ENCODE assay signal across 18 cellular contexts in genomic region chr22:49502126-49502826, GRCh38.
DNase-seq lines count a peak whose midpoint lies in the region; ATAC-seq and TF ChIP-seq lines count a peak whose summit lies in the region.
"Had no signal": no experiment of that assay in that cellular context is flagged by ENCODE, and none has a peak within 500 bp of the region (broad histone marks: within the 10 kb centered on the region; RNA-seq: fewer than 3 reads in every experiment).

No MANE protein-coding gene starts in this region.

- ATAC-seq in WTC11, result no peak
- ATAC-seq: CD8-positive, alpha-beta T cell; lower lobe of right lung; right lobe of liver had no signal

- H3K4me1 ChIP-seq in hepatocyte (ENCODE audit: insufficient read depth) (no peaks in the 10 kb centered on the region), colonic mucosa (no peaks in the 10 kb centered on the region), thyroid gland (no peaks in the 10 kb centered on the region)
- H3K4me1 ChIP-seq: esophagus muscularis mucosa, lower lobe of right lung, right lobe of liver had no signal

- 65% methylated on average over 13 of the region's 13 CpGs for WGBS in hepatocyte (ENCODE audit: low lambda C conversion rate, missing lambda C conversion rate)
- WGBS in thyroid gland, 2 donors, result 88 to 90% methylated on average over 13 of the region's 13 CpGs

- no peak overlapping the region for H3K9ac ChIP-seq in colonic mucosa (ENCODE audit: low read depth in 2 of 2, low read length in 2 of 2)
- H3K9ac ChIP-seq: SK-N-SH had no signal

- no TSS peak for BruUV-seq in Calu3 (replicated peaks; lab: Mats Ljungman, UMichigan)

- TF ChIP-seq POLR2A in thyroid gland (IDR thresholded peaks at IDR 0.05), result no peak

- no peaks in the 10 kb centered on the region for H3K4me1 Mint-ChIP-seq in Calu3 (ENCODE audit: low read depth, unreplicated experiment)
- H3K4me1 Mint-ChIP-seq in WTC11, result no peaks in the 10 kb centered on the region
- H3K4me1 Mint-ChIP-seq: activated naive CD4-positive, alpha-beta T cell treated with anti-CD3 and anti-CD28 coated beads, Interleukin-2, amount 50 U/mL, for 24 hours; central memory CD8-positive, alpha-beta T cell; neural crest cell had no signal

- no peaks in the 10 kb centered on the region for H3K9me2 ChIP-seq in hepatocyte (replicated peaks; ENCODE audit: insufficient read depth)
- H3K9me2 ChIP-seq: SK-N-SH had no signal

- no peaks in the 10 kb centered on the region for H3K9me3 ChIP-seq in hepatocyte (ENCODE audit: low read depth)
- H3K9me3 ChIP-seq in colonic mucosa, result no peaks in the 10 kb centered on the region
- H3K9me3 ChIP-seq in thyroid gland, result no peaks in the 10 kb centered on the region
- H3K9me3 ChIP-seq: lower lobe of right lung, right lobe of liver, SK-N-SH had no signal

- H3K9me3 Mint-ChIP-seq in Calu3 (ENCODE audit: low read depth, unreplicated experiment) (peaks cover 2% of the 10 kb centered on the region), WTC11 (peaks cover 4% of the 10 kb centered on the region)
- H3K9me3 Mint-ChIP-seq: activated naive CD4-positive, alpha-beta T cell treated with anti-CD3 and anti-CD28 coated beads, Interleukin-2, amount 50 U/mL, for 24 hours; CD8-positive, alpha-beta T cell; central memory CD8-positive, alpha-beta T cell had no signal

- H3K36me3 ChIP-seq in hepatocyte (replicated peaks; ENCODE audit: insufficient read depth, low read depth), result no peaks in the 10 kb centered on the region
- H3K36me3 ChIP-seq in colonic mucosa, result no peaks in the 10 kb centered on the region
- no peaks in the 10 kb centered on the region for H3K36me3 ChIP-seq in thyroid gland
- H3K36me3 ChIP-seq: esophagus muscularis mucosa, lower lobe of right lung, right lobe of liver had no signal

- H3K27me3 Mint-ChIP-seq in Calu3 (ENCODE audit: unreplicated experiment), result no peaks in the 10 kb centered on the region
- no peaks in the 10 kb centered on the region for H3K27me3 Mint-ChIP-seq in WTC11 (ENCODE audit: low read depth)
- H3K27me3 Mint-ChIP-seq: activated naive CD4-positive, alpha-beta T cell treated with anti-CD3 and anti-CD28 coated beads, Interleukin-2, amount 50 U/mL, for 24 hours; central memory CD8-positive, alpha-beta T cell had no signal

- H3K4me3 Mint-ChIP-seq in Calu3 (ENCODE audit: low read depth, unreplicated experiment) (peak overlapping the region; percentile 32), WTC11 (no peak overlapping the region)
- H3K4me3 Mint-ChIP-seq: activated naive CD4-positive, alpha-beta T cell treated with anti-CD3 and anti-CD28 coated beads, Interleukin-2, amount 50 U/mL, for 24 hours; CD8-positive, alpha-beta T cell; central memory CD8-positive, alpha-beta T cell; neural crest cell had no signal

- CTCF ChIA-PET in Calu3 (lab: Charles Lee), result interaction anchor here (0.6 to 1.0 kb wide), 5 partner anchors 9 to 68 kb away, joined by 3 to 5 read pairs (median 4); no protein-coding TSS in a partner anchor
- CTCF ChIA-PET in WTC11 (lab: Charles Lee), result no interaction called here

- H3K36me3 Mint-ChIP-seq in Calu3 (ENCODE audit: insufficient read depth, unreplicated experiment), result no peaks in the 10 kb centered on the region
- H3K36me3 Mint-ChIP-seq in WTC11, result no peaks in the 10 kb centered on the region
- H3K36me3 Mint-ChIP-seq: activated naive CD4-positive, alpha-beta T cell treated with anti-CD3 and anti-CD28 coated beads, Interleukin-2, amount 50 U/mL, for 24 hours; CD8-positive, alpha-beta T cell had no signal

- no peaks in the 10 kb centered on the region for H4K20me1 ChIP-seq in hepatocyte (ENCODE audit: insufficient read depth, poor library complexity, severe bottlenecking)

- H3K27ac Mint-ChIP-seq in Calu3 (ENCODE audit: unreplicated experiment) (peak overlapping the region; percentile 23), WTC11 (no peak overlapping the region)
- H3K27ac Mint-ChIP-seq: activated naive CD4-positive, alpha-beta T cell treated with anti-CD3 and anti-CD28 coated beads, Interleukin-2, amount 50 U/mL, for 24 hours; CD8-positive, alpha-beta T cell had no signal

- H3K4me2 ChIP-seq in hepatocyte, result peak overlapping the region; percentile 31
- H3K4me2 ChIP-seq: SK-N-SH had no signal

- H3K27me3 ChIP-seq in hepatocyte (no peaks in the 10 kb centered on the region), colonic mucosa (no peaks in the 10 kb centered on the region), thyroid gland (no peaks in the 10 kb centered on the region)
- H3K27me3 ChIP-seq: right lobe of liver had no signal

- no peaks in the 10 kb centered on the region for H3K79me2 ChIP-seq in hepatocyte

- no peak overlapping the region for H3K27ac ChIP-seq in hepatocyte
- H3K27ac ChIP-seq in colonic mucosa, result no peak overlapping the region
- H3K27ac ChIP-seq in thyroid gland, result no peak overlapping the region
- H3K27ac ChIP-seq: esophagus muscularis mucosa, lower lobe of right lung, right lobe of liver had no signal

- POLR2A ChIA-PET in WTC11 (lab: Charles Lee), result interaction anchor here (1.0 kb wide), 1 partner anchor 456 kb away, joined by 3 read pairs; no protein-coding TSS in a partner anchor

- H3K4me3 ChIP-seq in hepatocyte, result no peak overlapping the region
- no peak overlapping the region for H3K4me3 ChIP-seq in colonic mucosa
- no peak overlapping the region for H3K4me3 ChIP-seq in thyroid gland (replicated peaks in 1 of 3)
- H3K4me3 ChIP-seq: esophagus muscularis mucosa, lower lobe of right lung, right lobe of liver had no signal

- intact Hi-C loops in Calu3 (cut with micrococcal nuclease; ENCODE audit: unreplicated experiment) (loop anchor here (2.0 kb wide), 1 partner anchor 47 kb away; no protein-coding TSS in a partner anchor), colonic mucosa (cut with DNase I) (no loop called here), thyroid gland (cut with DNase I) (no loop called here)

- TF ChIP-seq CTCF in Calu3 (IDR thresholded peaks at IDR 0.05; ENCODE audit: unreplicated experiment) (no peak), hepatocyte (IDR thresholded peaks at IDR 0.05; ENCODE audit: poor library complexity) (no peak), WTC11 (IDR thresholded peaks at IDR 0.05) (no peak), colonic mucosa (IDR thresholded peaks at IDR 0.05) (no peak), thyroid gland (IDR thresholded peaks at IDR 0.05) (no peak)

- no peak overlapping the region for H2AFZ ChIP-seq in hepatocyte

- DNase-seq in Calu3 (peak; percentile 72), HT1080 (ENCODE audit: low read depth) (peak; percentile 85), SW480 (ENCODE audit: low spot score) (peak; percentile 79), hepatocyte (ENCODE audit: low spot score) (peak; percentile 50), WTC11 (ENCODE audit: low spot score) (no peak), colonic mucosa (no peak), thyroid gland (no peak)
- DNase-seq: activated CD4-positive, alpha-beta T cell treated with anti-CD3 and anti-CD28 coated beads for 1 hour; CD8-positive, alpha-beta T cell; IMR-90; lower lobe of right lung; NCI-H1930; SK-N-SH had no signal

TF ChIP-seq in WTC11, 78 proteins besides CTCF, POLR2A, EP300 and RAD21 (continues in another document):
- TF ChIP-seq NFATC4 (CRISPR knock-in tag; IDR thresholded peaks at IDR 0.05) (no peak), PRDM15 (CRISPR knock-in tag; IDR thresholded peaks at IDR 0.05) (no peak), GRHL2 (CRISPR knock-in tag; IDR thresholded peaks at IDR 0.05; ENCODE audit: insufficient replicate concordance, severe bottlenecking) (no peak), ZNF423 (CRISPR knock-in tag; IDR thresholded peaks at IDR 0.05) (no peak), PREB (CRISPR knock-in tag; IDR thresholded peaks at IDR 0.05; ENCODE audit: borderline replicate concordance) (no peak), ZNF263 (CRISPR knock-in tag; IDR thresholded peaks at IDR 0.05; ENCODE audit: low read depth) (no peak), IRF2 (CRISPR knock-in tag; IDR thresholded peaks at IDR 0.05; ENCODE audit: borderline replicate concordance, low read depth) (no peak), GABPB1 (CRISPR knock-in tag; IDR thresholded peaks at IDR 0.05) (no peak), FOXP1 (CRISPR knock-in tag; IDR thresholded peaks at IDR 0.05; ENCODE audit: borderline replicate concordance) (no peak)

Comparison
In these comparisons a context has a peak if more than half of its experiments do, and no peak if none do; other contexts are left out.
1. DNase-seq: peak in Calu3 (single experiment), HT1080 (single experiment), SW480 (single experiment) and hepatocyte (single experiment); none in WTC11 (single experiment), colonic mucosa (single experiment) and thyroid gland (0 of 2).